ENCODE assay signal across 1 cellular context in the genomic region with DNA sequence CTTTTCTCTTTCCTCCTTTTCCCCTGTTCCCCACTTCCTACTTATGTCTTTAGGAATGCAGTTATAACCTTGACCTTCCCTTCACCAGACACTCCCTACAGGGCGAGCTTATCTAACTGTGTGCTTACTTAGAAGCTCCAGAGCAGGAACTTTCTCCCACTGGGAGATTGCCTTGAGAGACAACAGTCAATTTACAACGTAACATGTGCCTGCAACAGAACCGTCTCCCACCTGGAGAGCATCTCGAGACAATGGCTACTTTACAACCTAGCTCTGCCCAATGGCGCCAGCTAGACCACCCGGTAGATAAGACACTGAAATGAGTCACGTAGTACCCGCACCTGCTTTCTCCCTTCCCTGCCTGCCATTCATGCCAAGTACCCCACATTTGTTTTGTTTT.
TF ChIP-seq lines count a peak whose summit lies in the region.

No MANE protein-coding gene starts in this region.

TF ChIP-seq in K562, 482 proteins besides CTCF, POLR2A, EP300 and RAD21 (continues in another document):
- 0 out of 2 replicates have a peak, but pooled peaks have one; percentile 8 for TF ChIP-seq TCF3 (CRISPR knock-in tag; IDR thresholded peaks at IDR 0.05)
- no peak for TF ChIP-seq ZNF384 (IDR thresholded peaks at IDR 0.05; ENCODE audit: low read depth, low read length)
- TF ChIP-seq, protein P1, sequence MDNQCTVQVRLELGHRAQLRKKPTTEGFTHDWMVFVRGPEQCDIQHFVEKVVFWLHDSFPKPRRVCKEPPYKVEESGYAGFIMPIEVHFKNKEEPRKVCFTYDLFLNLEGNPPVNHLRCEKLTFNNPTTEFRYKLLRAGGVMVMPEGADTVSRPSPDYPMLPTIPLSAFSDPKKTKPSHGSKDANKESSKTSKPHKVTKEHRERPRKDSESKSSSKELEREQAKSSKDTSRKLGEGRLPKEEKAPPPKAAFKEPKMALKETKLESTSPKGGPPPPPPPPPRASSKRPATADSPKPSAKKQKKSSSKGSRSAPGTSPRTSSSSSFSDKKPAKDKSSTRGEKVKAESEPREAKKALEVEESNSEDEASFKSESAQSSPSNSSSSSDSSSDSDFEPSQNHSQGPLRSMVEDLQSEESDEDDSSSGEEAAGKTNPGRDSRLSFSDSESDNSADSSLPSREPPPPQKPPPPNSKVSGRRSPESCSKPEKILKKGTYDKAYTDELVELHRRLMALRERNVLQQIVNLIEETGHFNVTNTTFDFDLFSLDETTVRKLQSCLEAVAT (IDR thresholded peaks at IDR 0.05): 0 out of 4 replicates have a peak, but pooled peaks of 1 of the 2 experiments have one; percentile 35
- TF ChIP-seq, protein P2, sequence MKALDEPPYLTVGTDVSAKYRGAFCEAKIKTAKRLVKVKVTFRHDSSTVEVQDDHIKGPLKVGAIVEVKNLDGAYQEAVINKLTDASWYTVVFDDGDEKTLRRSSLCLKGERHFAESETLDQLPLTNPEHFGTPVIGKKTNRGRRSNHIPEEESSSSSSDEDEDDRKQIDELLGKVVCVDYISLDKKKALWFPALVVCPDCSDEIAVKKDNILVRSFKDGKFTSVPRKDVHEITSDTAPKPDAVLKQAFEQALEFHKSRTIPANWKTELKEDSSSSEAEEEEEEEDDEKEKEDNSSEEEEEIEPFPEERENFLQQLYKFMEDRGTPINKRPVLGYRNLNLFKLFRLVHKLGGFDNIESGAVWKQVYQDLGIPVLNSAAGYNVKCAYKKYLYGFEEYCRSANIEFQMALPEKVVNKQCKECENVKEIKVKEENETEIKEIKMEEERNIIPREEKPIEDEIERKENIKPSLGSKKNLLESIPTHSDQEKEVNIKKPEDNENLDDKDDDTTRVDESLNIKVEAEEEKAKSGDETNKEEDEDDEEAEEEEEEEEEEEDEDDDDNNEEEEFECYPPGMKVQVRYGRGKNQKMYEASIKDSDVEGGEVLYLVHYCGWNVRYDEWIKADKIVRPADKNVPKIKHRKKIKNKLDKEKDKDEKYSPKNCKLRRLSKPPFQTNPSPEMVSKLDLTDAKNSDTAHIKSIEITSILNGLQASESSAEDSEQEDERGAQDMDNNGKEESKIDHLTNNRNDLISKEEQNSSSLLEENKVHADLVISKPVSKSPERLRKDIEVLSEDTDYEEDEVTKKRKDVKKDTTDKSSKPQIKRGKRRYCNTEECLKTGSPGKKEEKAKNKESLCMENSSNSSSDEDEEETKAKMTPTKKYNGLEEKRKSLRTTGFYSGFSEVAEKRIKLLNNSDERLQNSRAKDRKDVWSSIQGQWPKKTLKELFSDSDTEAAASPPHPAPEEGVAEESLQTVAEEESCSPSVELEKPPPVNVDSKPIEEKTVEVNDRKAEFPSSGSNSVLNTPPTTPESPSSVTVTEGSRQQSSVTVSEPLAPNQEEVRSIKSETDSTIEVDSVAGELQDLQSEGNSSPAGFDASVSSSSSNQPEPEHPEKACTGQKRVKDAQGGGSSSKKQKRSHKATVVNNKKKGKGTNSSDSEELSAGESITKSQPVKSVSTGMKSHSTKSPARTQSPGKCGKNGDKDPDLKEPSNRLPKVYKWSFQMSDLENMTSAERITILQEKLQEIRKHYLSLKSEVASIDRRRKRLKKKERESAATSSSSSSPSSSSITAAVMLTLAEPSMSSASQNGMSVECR (CRISPR knock-in tag; IDR thresholded peaks at IDR 0.05): no peak
- TF ChIP-seq HNRNPUL1 (IDR thresholded peaks at IDR 0.05; ENCODE audit: low read length): no peak
- no peak for TF ChIP-seq ZNF77 (CRISPR knock-in tag; IDR thresholded peaks at IDR 0.05)
- TF ChIP-seq SOX6 (IDR thresholded peaks at IDR 0.05): peak; percentile 65; the same call in 1 of the 2 replicates
- peak; percentile 73 for TF ChIP-seq CTBP1 (IDR thresholded peaks at IDR 0.05; ENCODE audit: borderline replicate concordance)
- no peak for TF ChIP-seq MED1 (CRISPR knock-in tag; IDR thresholded peaks at IDR 0.05; ENCODE audit: borderline replicate concordance)
- peak; percentile 55 for TF ChIP-seq L3MBTL2 (IDR thresholded peaks at IDR 0.05)
- no peak for TF ChIP-seq RUNX1 (IDR thresholded peaks at IDR 0.05; ENCODE audit: low read depth)
- TF ChIP-seq ARID1B (IDR thresholded peaks at IDR 0.05): peak; percentile 57
- TF ChIP-seq MECOM (CRISPR knock-in tag; IDR thresholded peaks at IDR 0.05): 0 out of 2 replicates have a peak, but pooled peaks have one; percentile 38
- TF ChIP-seq MTA1 (IDR thresholded peaks at IDR 0.05; ENCODE audit: borderline replicate concordance): 0 out of 2 replicates have a peak, but pooled peaks have one; percentile 19
- TF ChIP-seq SAP30 (IDR thresholded peaks at IDR 0.05; ENCODE audit: borderline replicate concordance, insufficient read depth, low read depth, low read length, poor library complexity, severe bottlenecking): no peak
- TF ChIP-seq ZNF586 (CRISPR knock-in tag; conservative IDR thresholded peaks at IDR 0.05): no peak
- TF ChIP-seq, protein P3, sequence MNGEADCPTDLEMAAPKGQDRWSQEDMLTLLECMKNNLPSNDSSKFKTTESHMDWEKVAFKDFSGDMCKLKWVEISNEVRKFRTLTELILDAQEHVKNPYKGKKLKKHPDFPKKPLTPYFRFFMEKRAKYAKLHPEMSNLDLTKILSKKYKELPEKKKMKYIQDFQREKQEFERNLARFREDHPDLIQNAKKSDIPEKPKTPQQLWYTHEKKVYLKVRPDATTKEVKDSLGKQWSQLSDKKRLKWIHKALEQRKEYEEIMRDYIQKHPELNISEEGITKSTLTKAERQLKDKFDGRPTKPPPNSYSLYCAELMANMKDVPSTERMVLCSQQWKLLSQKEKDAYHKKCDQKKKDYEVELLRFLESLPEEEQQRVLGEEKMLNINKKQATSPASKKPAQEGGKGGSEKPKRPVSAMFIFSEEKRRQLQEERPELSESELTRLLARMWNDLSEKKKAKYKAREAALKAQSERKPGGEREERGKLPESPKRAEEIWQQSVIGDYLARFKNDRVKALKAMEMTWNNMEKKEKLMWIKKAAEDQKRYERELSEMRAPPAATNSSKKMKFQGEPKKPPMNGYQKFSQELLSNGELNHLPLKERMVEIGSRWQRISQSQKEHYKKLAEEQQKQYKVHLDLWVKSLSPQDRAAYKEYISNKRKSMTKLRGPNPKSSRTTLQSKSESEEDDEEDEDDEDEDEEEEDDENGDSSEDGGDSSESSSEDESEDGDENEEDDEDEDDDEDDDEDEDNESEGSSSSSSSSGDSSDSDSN (IDR thresholded peaks at IDR 0.05; ENCODE audit: borderline replicate concordance in 1 of 2, low read depth in 2 of 2, low read length in 2 of 2): no peak
- peak; percentile 97 for TF ChIP-seq ESRRA (IDR thresholded peaks at IDR 0.05; ENCODE audit: borderline replicate concordance, low read depth)
- TF ChIP-seq DPF2 (IDR thresholded peaks at IDR 0.05): peak; percentile 61
- no peak for TF ChIP-seq PHB (CRISPR knock-in tag; IDR thresholded peaks at IDR 0.05)
- TF ChIP-seq ZEB2 (IDR thresholded peaks at IDR 0.05): peak; percentile 74
- TF ChIP-seq, protein P4, sequence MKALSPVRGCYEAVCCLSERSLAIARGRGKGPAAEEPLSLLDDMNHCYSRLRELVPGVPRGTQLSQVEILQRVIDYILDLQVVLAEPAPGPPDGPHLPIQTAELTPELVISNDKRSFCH (CRISPR knock-in tag; IDR thresholded peaks at IDR 0.05): no peak
- TF ChIP-seq, protein P4 (tag; IDR thresholded peaks at IDR 0.05): peak; percentile 46
- 0 out of 2 replicates have a peak, but pooled peaks have one; percentile 7 for TF ChIP-seq MTA2 (IDR thresholded peaks at IDR 0.05; ENCODE audit: low read depth)
- TF ChIP-seq RCOR1 (IDR thresholded peaks at IDR 0.05; ENCODE audit: borderline replicate concordance in 1 of 2, low read depth in 2 of 2, low read length in 2 of 2): peak in 1 of 2 experiments; percentile 35; a peak in 1 of 4 replicates
- TF ChIP-seq MCM3 (IDR thresholded peaks at IDR 0.05): no peak
- 0 out of 2 replicates have a peak, but pooled peaks have one; percentile 21 for TF ChIP-seq CXXC5 (CRISPR knock-in tag; IDR thresholded peaks at IDR 0.05)
- no peak for TF ChIP-seq ZNF146 (CRISPR knock-in tag; IDR thresholded peaks at IDR 0.05; ENCODE audit: unreplicated experiment)
- TF ChIP-seq FUS (optimal IDR thresholded peaks at IDR 0.05; ENCODE audit: low read depth, low read length): no peak
- no peak for TF ChIP-seq ATF1 (CRISPR knock-in tag; IDR thresholded peaks at IDR 0.05)
- TF ChIP-seq ATF1 (tag; IDR thresholded peaks at IDR 0.05): 0 out of 2 replicates have a peak, but pooled peaks have one; percentile 8
- peak; percentile 57 for TF ChIP-seq SMARCE1 (IDR thresholded peaks at IDR 0.05)
- TF ChIP-seq, protein P5, sequence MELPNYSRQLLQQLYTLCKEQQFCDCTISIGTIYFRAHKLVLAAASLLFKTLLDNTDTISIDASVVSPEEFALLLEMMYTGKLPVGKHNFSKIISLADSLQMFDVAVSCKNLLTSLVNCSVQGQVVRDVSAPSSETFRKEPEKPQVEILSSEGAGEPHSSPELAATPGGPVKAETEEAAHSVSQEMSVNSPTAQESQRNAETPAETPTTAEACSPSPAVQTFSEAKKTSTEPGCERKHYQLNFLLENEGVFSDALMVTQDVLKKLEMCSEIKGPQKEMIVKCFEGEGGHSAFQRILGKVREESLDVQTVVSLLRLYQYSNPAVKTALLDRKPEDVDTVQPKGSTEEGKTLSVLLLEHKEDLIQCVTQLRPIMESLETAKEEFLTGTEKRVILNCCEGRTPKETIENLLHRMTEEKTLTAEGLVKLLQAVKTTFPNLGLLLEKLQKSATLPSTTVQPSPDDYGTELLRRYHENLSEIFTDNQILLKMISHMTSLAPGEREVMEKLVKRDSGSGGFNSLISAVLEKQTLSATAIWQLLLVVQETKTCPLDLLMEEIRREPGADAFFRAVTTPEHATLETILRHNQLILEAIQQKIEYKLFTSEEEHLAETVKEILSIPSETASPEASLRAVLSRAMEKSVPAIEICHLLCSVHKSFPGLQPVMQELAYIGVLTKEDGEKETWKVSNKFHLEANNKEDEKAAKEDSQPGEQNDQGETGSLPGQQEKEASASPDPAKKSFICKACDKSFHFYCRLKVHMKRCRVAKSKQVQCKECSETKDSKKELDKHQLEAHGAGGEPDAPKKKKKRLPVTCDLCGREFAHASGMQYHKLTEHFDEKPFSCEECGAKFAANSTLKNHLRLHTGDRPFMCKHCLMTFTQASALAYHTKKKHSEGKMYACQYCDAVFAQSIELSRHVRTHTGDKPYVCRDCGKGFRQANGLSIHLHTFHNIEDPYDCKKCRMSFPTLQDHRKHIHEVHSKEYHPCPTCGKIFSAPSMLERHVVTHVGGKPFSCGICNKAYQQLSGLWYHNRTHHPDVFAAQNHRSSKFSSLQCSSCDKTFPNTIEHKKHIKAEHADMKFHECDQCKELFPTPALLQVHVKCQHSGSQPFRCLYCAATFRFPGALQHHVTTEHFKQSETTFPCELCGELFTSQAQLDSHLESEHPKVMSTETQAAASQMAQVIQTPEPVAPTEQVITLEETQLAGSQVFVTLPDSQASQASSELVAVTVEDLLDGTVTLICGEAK (IDR thresholded peaks at IDR 0.05): 0 out of 2 replicates have a peak, but pooled peaks have one; percentile 7
- TF ChIP-seq, protein P5 (CRISPR knock-in tag; IDR thresholded peaks at IDR 0.05): no peak
- TF ChIP-seq, protein P6, sequence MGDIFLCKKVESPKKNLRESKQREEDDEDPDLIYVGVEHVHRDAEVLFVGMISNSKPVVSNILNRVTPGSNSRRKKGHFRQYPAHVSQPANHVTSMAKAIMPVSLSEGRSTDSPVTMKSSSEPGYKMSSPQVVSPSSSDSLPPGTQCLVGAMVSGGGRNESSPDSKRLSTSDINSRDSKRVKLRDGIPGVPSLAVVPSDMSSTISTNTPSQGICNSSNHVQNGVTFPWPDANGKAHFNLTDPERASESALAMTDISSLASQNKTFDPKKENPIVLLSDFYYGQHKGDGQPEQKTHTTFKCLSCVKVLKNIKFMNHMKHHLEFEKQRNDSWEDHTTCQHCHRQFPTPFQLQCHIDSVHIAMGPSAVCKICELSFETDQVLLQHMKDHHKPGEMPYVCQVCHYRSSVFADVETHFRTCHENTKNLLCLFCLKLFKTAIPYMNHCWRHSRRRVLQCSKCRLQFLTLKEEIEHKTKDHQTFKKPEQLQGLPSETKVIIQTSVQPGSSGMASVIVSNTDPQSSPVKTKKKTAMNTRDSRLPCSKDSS (IDR thresholded peaks at IDR 0.05; ENCODE audit: low read depth, partially characterized antibody): no peak
- TF ChIP-seq NR2C2 (CRISPR knock-in tag; IDR thresholded peaks at IDR 0.05): no peak
- TF ChIP-seq NR2C2 (tag; IDR thresholded peaks at IDR 0.05): peak; percentile 34; the same call in 1 of the 2 replicates
- TF ChIP-seq, protein P7, sequence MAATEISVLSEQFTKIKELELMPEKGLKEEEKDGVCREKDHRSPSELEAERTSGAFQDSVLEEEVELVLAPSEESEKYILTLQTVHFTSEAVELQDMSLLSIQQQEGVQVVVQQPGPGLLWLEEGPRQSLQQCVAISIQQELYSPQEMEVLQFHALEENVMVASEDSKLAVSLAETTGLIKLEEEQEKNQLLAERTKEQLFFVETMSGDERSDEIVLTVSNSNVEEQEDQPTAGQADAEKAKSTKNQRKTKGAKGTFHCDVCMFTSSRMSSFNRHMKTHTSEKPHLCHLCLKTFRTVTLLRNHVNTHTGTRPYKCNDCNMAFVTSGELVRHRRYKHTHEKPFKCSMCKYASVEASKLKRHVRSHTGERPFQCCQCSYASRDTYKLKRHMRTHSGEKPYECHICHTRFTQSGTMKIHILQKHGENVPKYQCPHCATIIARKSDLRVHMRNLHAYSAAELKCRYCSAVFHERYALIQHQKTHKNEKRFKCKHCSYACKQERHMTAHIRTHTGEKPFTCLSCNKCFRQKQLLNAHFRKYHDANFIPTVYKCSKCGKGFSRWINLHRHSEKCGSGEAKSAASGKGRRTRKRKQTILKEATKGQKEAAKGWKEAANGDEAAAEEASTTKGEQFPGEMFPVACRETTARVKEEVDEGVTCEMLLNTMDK (IDR thresholded peaks at IDR 0.05; ENCODE audit: borderline replicate concordance, insufficient read depth, low read depth, low read length, poor library complexity, severe bottlenecking): no peak
